29 cellular contexts compared by ENCODE assay signal in genomic region chr6:107271208-107271790, GRCh38.
"Had no signal": no experiment of that assay in that cellular context is flagged by ENCODE, and none has a peak within 500 bp of the region (broad histone marks: within the 10 kb centered on the region; RNA-seq: fewer than 3 reads in every experiment).

No MANE protein-coding gene starts in this region.

- H3K4me1 ChIP-seq: ascending aorta, SJCRH30 had no signal

- ATAC-seq: activated CD8-positive, alpha-beta T cell treated with anti-CD3 and anti-CD28 coated beads for 36 hours; activated T-cell treated with anti-CD3 and anti-CD28 coated beads, Interleukin-2, amount 50 U/mL, for 72 hours; activated T-helper 17 cell treated with anti-CD3 and anti-CD28 coated beads, Interleukin-2, amount 50 U/mL, for 72 hours had no signal

- H3K27ac ChIP-seq: ascending aorta, SJCRH30, SK-N-MC had no signal

- H3K36me3 ChIP-seq: MG63, SJCRH30 had no signal

- H3K9me3 Mint-ChIP-seq: activated CD4-positive, alpha-beta T cell treated with anti-CD3 and anti-CD28 coated beads, Interleukin-2, amount 10 ng/mL, durations not matched to agents 24 days and 14 days; activated CD8-positive, alpha-beta T cell treated with anti-CD3 and anti-CD28 coated beads for 36 hours; activated naive CD8-positive, alpha-beta T cell treated with anti-CD3 and anti-CD28 coated beads for 36 hours; activated T-cell treated with anti-CD3 and anti-CD28 coated beads, Interleukin-2, amount 50 U/mL, for 72 hours; activated T-helper 17 cell treated with anti-CD3 and anti-CD28 coated beads, Interleukin-2, amount 50 U/mL, for 72 hours had no signal

- DNase-seq: activated CD4-positive, alpha-beta T cell treated with anti-CD3 and anti-CD28 coated beads, Interleukin-2, amount 10 ng/mL, durations not matched to agents 24 days and 14 days; activated CD4-positive, alpha-beta T cell treated with anti-CD3 and anti-CD28 coated beads, Interleukin-2, amount 50 U/mL, for 4 hours; activated CD8-positive, alpha-beta T cell treated with anti-CD3 and anti-CD28 coated beads for 36 hours; activated effector memory CD4-positive, alpha-beta T cell treated with anti-CD3 and anti-CD28 coated beads, Interleukin-2, amount 50 U/mL, for 16 hours; activated naive CD4-positive, alpha-beta T cell; activated naive CD4-positive, alpha-beta T cell treated with anti-CD3 and anti-CD28 coated beads, Interleukin-2, amount 50 U/mL, for 16 hours; activated naive CD8-positive, alpha-beta T cell treated with anti-CD3 and anti-CD28 coated beads for 36 hours; activated T-cell treated with anti-CD3 and anti-CD28 coated beads, Interleukin-2, amount 50 U/mL, for 1 hour; activated T-cell treated with anti-CD3 and anti-CD28 coated beads, Interleukin-2, amount 50 U/mL, for 72 hours; amygdala; cerebellar nuclear complex; Karpas-422; KBM-7; MG63; NCI-H1048; NCI-H1105 treated with DMSO at 0.1 percent for 48 hours; NCI-H1436 treated with DMSO at 0.1 percent for 48 hours; NCI-H1694 treated with DMSO at 0.1 percent for 48 hours; NCI-H2029; NCI-H510A; NCI-H526; NCI-H82; NK-92 treated with Interleukin-12 subunit alpha and Interleukin-12 subunit beta, amount 100 ng/mL, for 24 hours; SHP77; SJCRH30; T1000 had no signal

- H3K4me1 Mint-ChIP-seq: activated CD4-positive, alpha-beta T cell treated with anti-CD3 and anti-CD28 coated beads, Interleukin-2, amount 10 ng/mL, durations not matched to agents 24 days and 14 days; activated T-helper 17 cell treated with anti-CD3 and anti-CD28 coated beads, Interleukin-2, amount 50 U/mL, for 72 hours had no signal

- H3K27me3 Mint-ChIP-seq: activated CD4-positive, alpha-beta T cell treated with anti-CD3 and anti-CD28 coated beads, Interleukin-2, amount 10 ng/mL, durations not matched to agents 24 days and 14 days; activated CD8-positive, alpha-beta T cell treated with anti-CD3 and anti-CD28 coated beads for 36 hours; activated naive CD8-positive, alpha-beta T cell treated with anti-CD3 and anti-CD28 coated beads for 36 hours; activated T-helper 17 cell treated with anti-CD3 and anti-CD28 coated beads, Interleukin-2, amount 50 U/mL, for 72 hours had no signal

- H3K4me3 ChIP-seq: ascending aorta, MG63, SJCRH30, SK-N-MC had no signal

- H3K4me3 Mint-ChIP-seq: activated CD4-positive, alpha-beta T cell treated with anti-CD3 and anti-CD28 coated beads, Interleukin-2, amount 10 ng/mL, durations not matched to agents 24 days and 14 days; activated CD8-positive, alpha-beta T cell treated with anti-CD3 and anti-CD28 coated beads for 36 hours; activated naive CD8-positive, alpha-beta T cell treated with anti-CD3 and anti-CD28 coated beads for 36 hours; activated T-cell treated with anti-CD3 and anti-CD28 coated beads, Interleukin-2, amount 50 U/mL, for 72 hours; activated T-helper 17 cell treated with anti-CD3 and anti-CD28 coated beads, Interleukin-2, amount 50 U/mL, for 72 hours had no signal

- H3K36me3 Mint-ChIP-seq: activated naive CD8-positive, alpha-beta T cell treated with anti-CD3 and anti-CD28 coated beads for 36 hours had no signal

- H3K27ac Mint-ChIP-seq: activated CD4-positive, alpha-beta T cell treated with anti-CD3 and anti-CD28 coated beads, Interleukin-2, amount 10 ng/mL, durations not matched to agents 24 days and 14 days; activated CD8-positive, alpha-beta T cell treated with anti-CD3 and anti-CD28 coated beads for 36 hours; activated naive CD8-positive, alpha-beta T cell treated with anti-CD3 and anti-CD28 coated beads for 36 hours; activated T-cell treated with anti-CD3 and anti-CD28 coated beads, Interleukin-2, amount 50 U/mL, for 72 hours; activated T-helper 17 cell treated with anti-CD3 and anti-CD28 coated beads, Interleukin-2, amount 50 U/mL, for 72 hours had no signal

- H3K9me3 ChIP-seq: ascending aorta, MG63, SJCRH30 had no signal
